Comparison of ENCODE assay signal across 1 cellular context in the genomic region with DNA sequence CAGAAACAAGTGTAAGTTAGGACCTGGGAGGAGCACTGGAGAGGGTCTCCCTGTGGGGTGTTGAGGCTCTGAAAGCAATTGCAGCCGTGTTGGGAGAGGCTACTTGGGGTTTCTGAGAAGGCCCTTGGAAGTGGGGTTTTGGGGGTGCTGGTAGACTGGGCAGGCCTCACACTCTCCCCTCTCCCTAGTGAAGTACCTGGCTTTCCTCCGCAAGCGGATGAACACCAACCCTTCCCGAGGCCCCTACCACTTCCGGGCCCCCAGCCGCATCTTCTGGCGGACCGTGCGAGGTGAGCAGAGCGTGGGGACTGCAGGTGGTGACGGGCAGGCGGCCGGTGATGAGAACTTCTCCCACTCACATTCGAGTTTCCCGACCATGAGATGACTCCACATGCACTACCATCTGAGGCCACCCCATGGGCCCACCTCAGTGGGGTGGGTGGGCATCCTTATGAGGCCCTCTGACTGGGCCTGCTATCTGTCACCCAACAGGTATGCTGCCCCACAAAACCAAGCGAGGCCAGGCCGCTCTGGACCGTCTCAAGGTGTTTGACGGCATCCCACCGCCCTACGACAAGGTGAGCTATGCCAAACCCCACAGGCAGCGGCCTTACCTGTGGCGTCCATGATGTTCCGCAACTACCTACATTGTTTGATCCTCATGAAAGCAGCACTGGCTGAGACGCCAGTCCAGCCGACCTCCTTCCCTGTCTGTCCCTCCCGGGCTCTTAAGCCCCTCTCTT.
TF ChIP-seq lines count a peak whose summit lies in the region.

No MANE protein-coding gene starts in this region.

TF ChIP-seq in GM12878, 131 proteins besides CTCF, POLR2A, EP300 and RAD21:
- no peak for TF ChIP-seq SUPT20H (IDR thresholded peaks at IDR 0.05; ENCODE audit: borderline replicate concordance, control insufficient read depth, low read depth, low read length)
- TF ChIP-seq POLR2AphosphoS5 (IDR thresholded peaks at IDR 0.05; ENCODE audit: low read length): 0 out of 2 replicates have a peak, but pooled peaks have one; percentile 56
- TF ChIP-seq RCOR1 (conservative IDR thresholded peaks at IDR 0.05; ENCODE audit: low read depth, low read length): no peak
- no peak for TF ChIP-seq SUZ12 (IDR thresholded peaks at IDR 0.05; ENCODE audit: unreplicated experiment)
- TF ChIP-seq, protein P1, sequence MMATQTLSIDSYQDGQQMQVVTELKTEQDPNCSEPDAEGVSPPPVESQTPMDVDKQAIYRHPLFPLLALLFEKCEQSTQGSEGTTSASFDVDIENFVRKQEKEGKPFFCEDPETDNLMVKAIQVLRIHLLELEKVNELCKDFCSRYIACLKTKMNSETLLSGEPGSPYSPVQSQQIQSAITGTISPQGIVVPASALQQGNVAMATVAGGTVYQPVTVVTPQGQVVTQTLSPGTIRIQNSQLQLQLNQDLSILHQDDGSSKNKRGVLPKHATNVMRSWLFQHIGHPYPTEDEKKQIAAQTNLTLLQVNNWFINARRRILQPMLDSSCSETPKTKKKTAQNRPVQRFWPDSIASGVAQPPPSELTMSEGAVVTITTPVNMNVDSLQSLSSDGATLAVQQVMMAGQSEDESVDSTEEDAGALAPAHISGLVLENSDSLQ (IDR thresholded peaks at IDR 0.05): no peak
- no peak for TF ChIP-seq CBX5 (IDR thresholded peaks at IDR 0.05; ENCODE audit: low read depth)
- TF ChIP-seq, protein P2, sequence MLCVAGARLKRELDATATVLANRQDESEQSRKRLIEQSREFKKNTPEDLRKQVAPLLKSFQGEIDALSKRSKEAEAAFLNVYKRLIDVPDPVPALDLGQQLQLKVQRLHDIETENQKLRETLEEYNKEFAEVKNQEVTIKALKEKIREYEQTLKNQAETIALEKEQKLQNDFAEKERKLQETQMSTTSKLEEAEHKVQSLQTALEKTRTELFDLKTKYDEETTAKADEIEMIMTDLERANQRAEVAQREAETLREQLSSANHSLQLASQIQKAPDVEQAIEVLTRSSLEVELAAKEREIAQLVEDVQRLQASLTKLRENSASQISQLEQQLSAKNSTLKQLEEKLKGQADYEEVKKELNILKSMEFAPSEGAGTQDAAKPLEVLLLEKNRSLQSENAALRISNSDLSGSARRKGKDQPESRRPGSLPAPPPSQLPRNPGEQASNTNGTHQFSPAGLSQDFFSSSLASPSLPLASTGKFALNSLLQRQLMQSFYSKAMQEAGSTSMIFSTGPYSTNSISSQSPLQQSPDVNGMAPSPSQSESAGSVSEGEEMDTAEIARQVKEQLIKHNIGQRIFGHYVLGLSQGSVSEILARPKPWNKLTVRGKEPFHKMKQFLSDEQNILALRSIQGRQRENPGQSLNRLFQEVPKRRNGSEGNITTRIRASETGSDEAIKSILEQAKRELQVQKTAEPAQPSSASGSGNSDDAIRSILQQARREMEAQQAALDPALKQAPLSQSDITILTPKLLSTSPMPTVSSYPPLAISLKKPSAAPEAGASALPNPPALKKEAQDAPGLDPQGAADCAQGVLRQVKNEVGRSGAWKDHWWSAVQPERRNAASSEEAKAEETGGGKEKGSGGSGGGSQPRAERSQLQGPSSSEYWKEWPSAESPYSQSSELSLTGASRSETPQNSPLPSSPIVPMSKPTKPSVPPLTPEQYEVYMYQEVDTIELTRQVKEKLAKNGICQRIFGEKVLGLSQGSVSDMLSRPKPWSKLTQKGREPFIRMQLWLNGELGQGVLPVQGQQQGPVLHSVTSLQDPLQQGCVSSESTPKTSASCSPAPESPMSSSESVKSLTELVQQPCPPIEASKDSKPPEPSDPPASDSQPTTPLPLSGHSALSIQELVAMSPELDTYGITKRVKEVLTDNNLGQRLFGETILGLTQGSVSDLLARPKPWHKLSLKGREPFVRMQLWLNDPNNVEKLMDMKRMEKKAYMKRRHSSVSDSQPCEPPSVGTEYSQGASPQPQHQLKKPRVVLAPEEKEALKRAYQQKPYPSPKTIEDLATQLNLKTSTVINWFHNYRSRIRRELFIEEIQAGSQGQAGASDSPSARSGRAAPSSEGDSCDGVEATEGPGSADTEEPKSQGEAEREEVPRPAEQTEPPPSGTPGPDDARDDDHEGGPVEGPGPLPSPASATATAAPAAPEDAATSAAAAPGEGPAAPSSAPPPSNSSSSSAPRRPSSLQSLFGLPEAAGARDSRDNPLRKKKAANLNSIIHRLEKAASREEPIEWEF (IDR thresholded peaks at IDR 0.05; ENCODE audit: insufficient replicate concordance, low read depth, low read length): no peak
- no peak for TF ChIP-seq JUNB (IDR thresholded peaks at IDR 0.05)
- TF ChIP-seq, protein P3, sequence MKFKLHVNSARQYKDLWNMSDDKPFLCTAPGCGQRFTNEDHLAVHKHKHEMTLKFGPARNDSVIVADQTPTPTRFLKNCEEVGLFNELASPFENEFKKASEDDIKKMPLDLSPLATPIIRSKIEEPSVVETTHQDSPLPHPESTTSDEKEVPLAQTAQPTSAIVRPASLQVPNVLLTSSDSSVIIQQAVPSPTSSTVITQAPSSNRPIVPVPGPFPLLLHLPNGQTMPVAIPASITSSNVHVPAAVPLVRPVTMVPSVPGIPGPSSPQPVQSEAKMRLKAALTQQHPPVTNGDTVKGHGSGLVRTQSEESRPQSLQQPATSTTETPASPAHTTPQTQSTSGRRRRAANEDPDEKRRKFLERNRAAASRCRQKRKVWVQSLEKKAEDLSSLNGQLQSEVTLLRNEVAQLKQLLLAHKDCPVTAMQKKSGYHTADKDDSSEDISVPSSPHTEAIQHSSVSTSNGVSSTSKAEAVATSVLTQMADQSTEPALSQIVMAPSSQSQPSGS (IDR thresholded peaks at IDR 0.05; ENCODE audit: low read length): no peak
- TF ChIP-seq RUNX3 (IDR thresholded peaks at IDR 0.05; ENCODE audit: low read length): 0 out of 2 replicates have a peak, but pooled peaks have one; percentile 8
- no peak for TF ChIP-seq ZZZ3 (IDR thresholded peaks at IDR 0.05; ENCODE audit: control insufficient read depth, insufficient read length, low read depth)
- TF ChIP-seq KLF5 (IDR thresholded peaks at IDR 0.05; ENCODE audit: partially characterized antibody): no peak
